1 cellular context compared by ENCODE assay signal in the genomic region with DNA sequence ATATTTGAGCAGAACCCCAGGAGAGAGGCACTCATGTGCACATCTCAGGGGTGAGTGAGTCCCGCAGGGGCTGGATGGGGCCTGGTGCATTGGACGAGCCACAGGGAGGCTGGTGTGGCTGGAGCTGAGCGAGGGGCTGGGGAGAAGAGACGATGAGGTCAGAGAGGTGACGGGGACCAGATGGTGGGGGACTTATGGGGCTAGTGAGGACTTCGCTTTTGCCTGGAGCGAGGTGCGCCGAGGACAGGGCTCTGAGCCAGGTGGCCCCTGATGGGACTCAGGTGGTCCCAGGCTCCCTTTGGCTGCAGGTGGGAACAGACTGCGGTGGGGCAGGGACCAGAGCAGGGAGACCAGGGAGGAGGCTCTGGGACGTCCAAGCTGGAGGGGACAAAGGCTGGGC.
TF ChIP-seq lines count a peak whose summit lies in the region.

No MANE protein-coding gene starts in this region.

TF ChIP-seq in HCT116, 20 proteins besides CTCF, POLR2A, EP300 and RAD21 (continued from another document):
- TF ChIP-seq, protein P1, sequence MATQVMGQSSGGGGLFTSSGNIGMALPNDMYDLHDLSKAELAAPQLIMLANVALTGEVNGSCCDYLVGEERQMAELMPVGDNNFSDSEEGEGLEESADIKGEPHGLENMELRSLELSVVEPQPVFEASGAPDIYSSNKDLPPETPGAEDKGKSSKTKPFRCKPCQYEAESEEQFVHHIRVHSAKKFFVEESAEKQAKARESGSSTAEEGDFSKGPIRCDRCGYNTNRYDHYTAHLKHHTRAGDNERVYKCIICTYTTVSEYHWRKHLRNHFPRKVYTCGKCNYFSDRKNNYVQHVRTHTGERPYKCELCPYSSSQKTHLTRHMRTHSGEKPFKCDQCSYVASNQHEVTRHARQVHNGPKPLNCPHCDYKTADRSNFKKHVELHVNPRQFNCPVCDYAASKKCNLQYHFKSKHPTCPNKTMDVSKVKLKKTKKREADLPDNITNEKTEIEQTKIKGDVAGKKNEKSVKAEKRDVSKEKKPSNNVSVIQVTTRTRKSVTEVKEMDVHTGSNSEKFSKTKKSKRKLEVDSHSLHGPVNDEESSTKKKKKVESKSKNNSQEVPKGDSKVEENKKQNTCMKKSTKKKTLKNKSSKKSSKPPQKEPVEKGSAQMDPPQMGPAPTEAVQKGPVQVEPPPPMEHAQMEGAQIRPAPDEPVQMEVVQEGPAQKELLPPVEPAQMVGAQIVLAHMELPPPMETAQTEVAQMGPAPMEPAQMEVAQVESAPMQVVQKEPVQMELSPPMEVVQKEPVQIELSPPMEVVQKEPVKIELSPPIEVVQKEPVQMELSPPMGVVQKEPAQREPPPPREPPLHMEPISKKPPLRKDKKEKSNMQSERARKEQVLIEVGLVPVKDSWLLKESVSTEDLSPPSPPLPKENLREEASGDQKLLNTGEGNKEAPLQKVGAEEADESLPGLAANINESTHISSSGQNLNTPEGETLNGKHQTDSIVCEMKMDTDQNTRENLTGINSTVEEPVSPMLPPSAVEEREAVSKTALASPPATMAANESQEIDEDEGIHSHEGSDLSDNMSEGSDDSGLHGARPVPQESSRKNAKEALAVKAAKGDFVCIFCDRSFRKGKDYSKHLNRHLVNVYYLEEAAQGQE (IDR thresholded peaks at IDR 0.05; ENCODE audit: low read depth) = no peak
- no peak for TF ChIP-seq CBX3 (IDR thresholded peaks at IDR 0.05; ENCODE audit: low read depth)
- TF ChIP-seq POLR2AphosphoS5 (IDR thresholded peaks at IDR 0.05; ENCODE audit: low read depth, low read length) = no peak
- TF ChIP-seq ZNF274 (IDR thresholded peaks at IDR 0.05; ENCODE audit: low read depth, low read length) = no peak
- no peak for TF ChIP-seq FOSL1 (IDR thresholded peaks at IDR 0.05; ENCODE audit: low read depth)
- no peak for TF ChIP-seq EZH2phosphoT487 (IDR thresholded peaks at IDR 0.05; ENCODE audit: borderline replicate concordance)
- TF ChIP-seq ZFX (IDR thresholded peaks at IDR 0.05) = no peak
- TF ChIP-seq JUND (IDR thresholded peaks at IDR 0.05) = no peak
- TF ChIP-seq, protein P2, sequence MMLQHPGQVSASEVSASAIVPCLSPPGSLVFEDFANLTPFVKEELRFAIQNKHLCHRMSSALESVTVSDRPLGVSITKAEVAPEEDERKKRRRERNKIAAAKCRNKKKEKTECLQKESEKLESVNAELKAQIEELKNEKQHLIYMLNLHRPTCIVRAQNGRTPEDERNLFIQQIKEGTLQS (IDR thresholded peaks at IDR 0.05) = no peak
